ENCODE assay signal across 21 cellular contexts in the genomic region with DNA sequence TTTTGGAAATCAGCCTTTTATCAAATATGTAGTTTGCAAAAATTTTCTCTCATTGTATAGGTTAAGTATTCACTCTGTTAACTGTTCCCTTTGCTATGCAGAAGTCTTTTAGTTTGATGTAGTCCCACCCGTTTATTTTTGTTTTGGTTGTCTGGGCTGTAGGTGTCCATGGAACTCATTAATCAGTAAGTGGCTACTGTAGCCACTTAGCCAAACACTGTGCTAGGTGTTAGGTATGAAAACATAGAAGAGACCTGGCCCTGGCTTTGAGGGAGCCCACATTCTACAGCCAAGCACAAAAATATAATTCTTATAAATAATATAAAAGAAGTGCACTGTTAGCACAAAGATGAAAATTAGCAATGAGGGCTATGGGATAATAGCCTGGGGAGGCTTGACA.
"Had no signal": no experiment of that assay in that cellular context is flagged by ENCODE, and none has a peak within 500 bp of the region (broad histone marks: within the 10 kb centered on the region; RNA-seq: fewer than 3 reads in every experiment).

No MANE protein-coding gene starts in this region.

- DNase-seq: IMR-90, Karpas-422, KG1, MG63, NCI-H1092, NCI-H1436 treated with DMSO at 0.1 percent for 48 hours, NCI-H1694, NCI-H187 treated with DMSO at 0.1 percent for 48 hours, NCI-H2029 treated with DMSO at 0.1 percent for 48 hours, NCI-H2171 treated with DMSO at 0.1 percent for 48 hours, NCI-H345, NCI-H446 treated with DMSO at 0.1 percent for 48 hours, NCI-H510A treated with DMSO at 0.1 percent for 48 hours, NCI-H526, NCI-H82, RPMI8226, SHP77 treated with DMSO at 0.1 percent for 48 hours, SJCRH30, T-helper 1 cell had no signal

- H3K9me3 ChIP-seq: MG63, SJCRH30 had no signal

- H3K36me3 ChIP-seq: MG63, SJCRH30 had no signal

- ATAC-seq: HepG2, SK-N-SH treated with all-trans-retinoic acid at 6 μM for 48 hours had no signal

- H3K4me3 ChIP-seq: MG63, SJCRH30 had no signal

- H3K27ac ChIP-seq: SJCRH30 had no signal

- H3K27me3 ChIP-seq: MG63, SJCRH30 had no signal
